9 cellular contexts compared by ENCODE assay signal in genomic region chr7:149670288-149670687, GRCh38.
DNase-seq lines count a peak whose midpoint lies in the region; ATAC-seq lines count a peak whose summit lies in the region.
"Had no signal": no experiment of that assay in that cellular context is flagged by ENCODE, and none has a peak within 500 bp of the region (broad histone marks: within the 10 kb centered on the region; RNA-seq: fewer than 3 reads in every experiment).

No MANE protein-coding gene starts in this region.

- ATAC-seq in GM19023 (IDR thresholded peaks at IDR 0.05; ENCODE audit: unreplicated experiment) = no peak

- DNase-seq in COR-L47 (lab: John Stamatoyannopoulos, UW) = peak; percentile 28
- DNase-seq in NCI-H1694 treated with DMSO at 0.1 percent for 48 hours (lab: John Stamatoyannopoulos, UW) = peak; percentile 90
- DNase-seq in cerebellum (ENCODE audit: low spot score) = peak; percentile 85
- DNase-seq in mucosa of gallbladder (ENCODE audit: low spot score) = peak; percentile 34
- no peak for DNase-seq in NCI-H774 (lab: John Stamatoyannopoulos, UW)
- DNase-seq in activated CD8-positive, alpha-beta memory T cell treated with anti-CD3 and anti-CD28 coated beads for 24 hours = no peak
- no peak for DNase-seq in NCI-H2227 treated with DMSO at 0.1 percent for 48 hours (lab: John Stamatoyannopoulos, UW)
- DNase-seq: activated T-cell treated with anti-CD3 and anti-CD28 coated beads, Interleukin-2, amount 50 U/mL, for 1 hour had no signal

Comparison
In these comparisons a context has a peak if more than half of its experiments do, and no peak if none do; other contexts are left out.
1. DNase-seq: peak in COR-L47 (single experiment), NCI-H1694 treated with DMSO at 0.1 percent for 48 hours (single experiment), cerebellum (single experiment) and mucosa of gallbladder (single experiment); none in NCI-H774 (single experiment), activated CD8-positive, alpha-beta memory T cell treated with anti-CD3 and anti-CD28 coated beads for 24 hours (single experiment) and NCI-H2227 treated with DMSO at 0.1 percent for 48 hours (single experiment).